19 cellular contexts compared by ENCODE assay signal in the genomic region with DNA sequence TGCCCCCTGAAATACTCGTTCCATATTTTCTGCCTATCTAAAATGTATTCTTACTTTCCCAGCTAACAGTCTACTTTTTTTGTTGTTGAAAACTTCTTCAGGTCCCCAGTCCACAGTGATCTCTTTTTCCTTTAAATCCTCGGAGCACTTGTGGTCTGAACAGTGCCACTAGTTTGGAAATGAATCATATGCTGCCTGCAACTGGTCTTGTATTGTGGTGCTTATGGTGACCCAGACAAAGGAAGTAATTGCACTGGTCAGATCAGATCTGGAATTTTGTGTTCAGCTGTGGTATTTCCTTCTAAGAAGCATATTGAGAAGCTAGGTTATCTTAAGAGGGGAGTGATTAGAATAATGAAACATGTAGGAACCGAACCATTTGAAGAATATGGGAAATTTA. TPM values are rescaled to one million over a fixed set of nuclear protein-coding genes. Genes with fewer than 3 reads are reported as not detected.
DNase-seq lines count a peak whose midpoint lies in the region; ATAC-seq and TF ChIP-seq lines count a peak whose summit lies in the region.
"Had no signal": no experiment of that assay in that cellular context is flagged by ENCODE, and none has a peak within 500 bp of the region (broad histone marks: within the 10 kb centered on the region; RNA-seq: fewer than 3 reads in every experiment).

No MANE protein-coding gene starts in this region.

- H3K27me3 Mint-ChIP-seq in MCF 10A (ENCODE audit: insufficient read depth, unreplicated experiment) (no peaks in the 10 kb centered on the region), WTC11 (ENCODE audit: low read depth) (no peaks in the 10 kb centered on the region)
- peaks cover 3% of the 10 kb centered on the region for H3K27me3 Mint-ChIP-seq in activated naive CD4-positive, alpha-beta T cell treated with anti-CD3 and anti-CD28 coated beads for 36 hours (ENCODE audit: low read depth)

- CTCF ChIA-PET in MCF 10A (lab: Yijun Ruan, JAX) (interaction anchor here (0.6 to 1.1 kb wide), 2 partner anchors 17 to 28 kb away, joined by 4 to 6 read pairs; no protein-coding TSS in a partner anchor), WTC11 (lab: Charles Lee) (no interaction called here)
- CTCF ChIA-PET in activated naive CD4-positive, alpha-beta T cell treated with anti-CD3 and anti-CD28 coated beads for 36 hours (lab: Charles Lee), result interaction anchor here (0.7 kb wide), 1 partner anchor 714 kb away, joined by 5 read pairs; no protein-coding TSS in a partner anchor

- H3K4me1 Mint-ChIP-seq in MCF 10A (ENCODE audit: insufficient read depth, unreplicated experiment) (peaks cover 18% of the 10 kb centered on the region), WTC11 (peaks cover 32% of the 10 kb centered on the region)
- H3K4me1 Mint-ChIP-seq in activated naive CD4-positive, alpha-beta T cell treated with anti-CD3 and anti-CD28 coated beads for 36 hours (ENCODE audit: low read depth), result peaks cover 13% of the 10 kb centered on the region

- DNase-seq in MCF 10A (ENCODE audit: unreplicated experiment) (no peak), breast epithelium (ENCODE audit: low spot score in 2 of 2) (no peak), WTC11 (ENCODE audit: low spot score) (no peak), glomerular endothelial cell (ENCODE audit: extremely low read depth, low read depth, low spot score) (peak; percentile 68), stromal cell of bone marrow (ENCODE audit: low read depth) (peak; percentile 25)
- DNase-seq in activated naive CD4-positive, alpha-beta T cell treated with anti-CD3 and anti-CD28 coated beads for 36 hours, result no peak
- no peak for DNase-seq in activated T-cell treated with anti-CD3 and anti-CD28 coated beads, Interleukin-2, amount 50 U/mL, for 1 hour
- DNase-seq: activated CD8-positive, alpha-beta T cell treated with anti-CD3 and anti-CD28 coated beads for 36 hours; activated gamma-delta T cell treated with Interleukin-2 at 50 U/mL for 16 hours; DND-41; heart left ventricle; NCI-H2171; occipital lobe; PC-9; uterus had no signal

- H3K9me3 Mint-ChIP-seq in MCF 10A (ENCODE audit: unreplicated experiment) (no peaks in the 10 kb centered on the region), WTC11 (no peaks in the 10 kb centered on the region)
- no peaks in the 10 kb centered on the region for H3K9me3 Mint-ChIP-seq in activated naive CD4-positive, alpha-beta T cell treated with anti-CD3 and anti-CD28 coated beads for 36 hours
- H3K9me3 Mint-ChIP-seq: activated CD8-positive, alpha-beta T cell treated with anti-CD3 and anti-CD28 coated beads for 36 hours had no signal

- H3K9me3 ChIP-seq in breast epithelium, result no peaks in the 10 kb centered on the region
- H3K9me3 ChIP-seq: A549, HAP-1, heart left ventricle, uterus had no signal

- no TSS peak for BruUV-seq in MCF 10A (replicated peaks; lab: Mats Ljungman, UMichigan)

- H3K36me3 Mint-ChIP-seq in MCF 10A (ENCODE audit: insufficient read depth, unreplicated experiment) (no peaks in the 10 kb centered on the region), WTC11 (no peaks in the 10 kb centered on the region)
- H3K36me3 Mint-ChIP-seq in activated naive CD4-positive, alpha-beta T cell treated with anti-CD3 and anti-CD28 coated beads for 36 hours (ENCODE audit: low read depth), result no peaks in the 10 kb centered on the region

- peaks cover 0 to 3% of the 10 kb centered on the region in 2 donors for H3K4me1 ChIP-seq in breast epithelium
- H3K4me1 ChIP-seq: uterus had no signal

- H3K27me3 ChIP-seq in breast epithelium, result no peaks in the 10 kb centered on the region
- H3K27me3 ChIP-seq: heart left ventricle, uterus had no signal

- TF ChIP-seq CTCF in MCF 10A (IDR thresholded peaks at IDR 0.05; ENCODE audit: unreplicated experiment) (no peak), breast epithelium (IDR thresholded peaks at IDR 0.05) (no peak), WTC11 (IDR thresholded peaks at IDR 0.05) (no peak)

- ATAC-seq in WTC11, result no peak
- ATAC-seq in HG03354 (IDR thresholded peaks at IDR 0.05; ENCODE audit: poor library complexity, severe bottlenecking, unreplicated experiment), result no peak
- ATAC-seq: A549; activated CD8-positive, alpha-beta T cell treated with anti-CD3 and anti-CD28 coated beads for 36 hours; heart left ventricle had no signal

- POLR2A ChIA-PET in MCF 10A (lab: Yijun Ruan, JAX) (interaction anchor here (0.6 to 5.2 kb wide), 4 partner anchors 9 to 307 kb away, joined by 3 to 54 read pairs (median 12); partner anchors contain the start of gene ATOSB), WTC11 (lab: Charles Lee) (no interaction called here)

- H3K27ac Mint-ChIP-seq in MCF 10A (ENCODE audit: low read depth, unreplicated experiment), result peak overlapping the region; percentile 61
- H3K27ac Mint-ChIP-seq in WTC11, result peak overlapping the region; percentile 0; the same call in 1 of the 2 replicates
- H3K27ac Mint-ChIP-seq in activated naive CD4-positive, alpha-beta T cell treated with anti-CD3 and anti-CD28 coated beads for 36 hours, result no peak overlapping the region
- H3K27ac Mint-ChIP-seq: activated CD8-positive, alpha-beta T cell treated with anti-CD3 and anti-CD28 coated beads for 36 hours had no signal

- H3K4me3 Mint-ChIP-seq in MCF 10A (ENCODE audit: unreplicated experiment), result no peak overlapping the region
- no peak overlapping the region for H3K4me3 Mint-ChIP-seq in WTC11
- H3K4me3 Mint-ChIP-seq in activated naive CD4-positive, alpha-beta T cell treated with anti-CD3 and anti-CD28 coated beads for 36 hours, result no peak overlapping the region
- H3K4me3 Mint-ChIP-seq: activated CD8-positive, alpha-beta T cell treated with anti-CD3 and anti-CD28 coated beads for 36 hours had no signal

- H3K27ac ChIP-seq in breast epithelium, result no peak overlapping the region
- H3K27ac ChIP-seq: A549, coronary artery, PC-9, uterus had no signal

- intact Hi-C loops in MCF 10A (cut with micrococcal nuclease) (loop anchor here (5.0 kb wide), 1 partner anchor 313 kb away; no protein-coding TSS in a partner anchor), breast epithelium (cut with DNase I; ENCODE audit: low total_unique reads) (no loop called here)
- intact Hi-C loops in activated naive CD4-positive, alpha-beta T cell treated with anti-CD3 and anti-CD28 coated beads for 36 hours (cut with micrococcal nuclease), result loop anchor here (5.0 kb wide), 1 partner anchor 177 kb away; the partner anchor contains the start of gene DNAJB5

- no peak overlapping the region for H3K4me3 ChIP-seq in breast epithelium
- H3K4me3 ChIP-seq: A549, coronary artery, HAP-1, heart left ventricle, PC-9, uterus had no signal

- TF ChIP-seq POLR2A in breast epithelium (IDR thresholded peaks at IDR 0.05), result no peak

- H3K36me3 ChIP-seq in breast epithelium, result no peaks in the 10 kb centered on the region
- H3K36me3 ChIP-seq: HAP-1, heart left ventricle, uterus had no signal

TF ChIP-seq in WTC11, 78 proteins besides CTCF, POLR2A, EP300 and RAD21 (continues in another document):
- TF ChIP-seq, protein P1, sequence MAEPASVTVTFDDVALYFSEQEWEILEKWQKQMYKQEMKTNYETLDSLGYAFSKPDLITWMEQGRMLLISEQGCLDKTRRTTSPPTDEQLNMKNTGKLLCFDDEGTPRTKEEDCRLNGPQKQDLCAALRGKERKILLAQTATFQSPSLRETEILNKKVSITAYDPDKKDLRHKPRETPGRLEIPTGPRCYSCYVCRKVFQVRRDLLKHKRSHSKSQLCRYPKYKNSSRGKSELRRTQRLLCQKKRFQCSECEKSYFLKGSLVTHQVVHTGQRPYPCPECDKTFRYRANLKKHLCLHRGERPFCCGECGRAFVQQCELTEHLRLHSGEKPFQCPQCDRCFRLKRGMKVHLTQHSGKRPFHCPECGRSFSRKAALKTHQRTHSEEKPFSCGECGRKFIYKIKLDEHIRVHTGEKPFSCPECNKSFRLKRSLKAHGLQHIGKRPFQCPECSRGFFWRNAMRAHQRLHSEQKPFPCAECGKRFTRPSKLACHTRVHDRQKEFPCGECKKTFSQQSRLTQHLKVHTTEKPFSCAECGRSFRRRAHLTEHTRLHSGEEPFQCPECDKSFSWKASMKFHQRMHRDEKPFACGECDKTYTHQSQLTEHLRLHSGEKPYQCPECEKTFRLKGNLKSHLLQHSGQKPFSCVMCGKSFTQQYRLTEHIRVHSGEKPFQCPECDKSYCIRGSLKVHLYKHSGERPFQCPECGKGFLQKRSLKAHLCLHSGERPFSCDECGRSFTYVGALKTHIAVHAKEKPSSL (CRISPR knock-in tag; conservative IDR thresholded peaks at IDR 0.05), result no peak
- TF ChIP-seq MYBL2 (CRISPR knock-in tag; IDR thresholded peaks at IDR 0.05) (no peak), TEAD1 (CRISPR knock-in tag; IDR thresholded peaks at IDR 0.05) (no peak), NR2C2 (CRISPR knock-in tag; IDR thresholded peaks at IDR 0.05) (no peak)
- TF ChIP-seq, protein P2, sequence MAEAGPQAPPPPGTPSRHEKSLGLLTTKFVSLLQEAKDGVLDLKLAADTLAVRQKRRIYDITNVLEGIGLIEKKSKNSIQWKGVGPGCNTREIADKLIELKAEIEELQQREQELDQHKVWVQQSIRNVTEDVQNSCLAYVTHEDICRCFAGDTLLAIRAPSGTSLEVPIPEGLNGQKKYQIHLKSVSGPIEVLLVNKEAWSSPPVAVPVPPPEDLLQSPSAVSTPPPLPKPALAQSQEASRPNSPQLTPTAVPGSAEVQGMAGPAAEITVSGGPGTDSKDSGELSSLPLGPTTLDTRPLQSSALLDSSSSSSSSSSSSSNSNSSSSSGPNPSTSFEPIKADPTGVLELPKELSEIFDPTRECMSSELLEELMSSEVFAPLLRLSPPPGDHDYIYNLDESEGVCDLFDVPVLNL (CRISPR knock-in tag; IDR thresholded peaks at IDR 0.05; ENCODE audit: borderline replicate concordance, low read depth), result no peak

RNA-seq across cellular contexts. Expression of gene UNC13B, which starts 2.9 kb away (rescaled TPM):
- total RNA-seq in MCF 10A (2022) (20.6 and 22.9 TPM in 2 replicates), breast epithelium (10 to 100 TPM; 19.3 to 36.6 (median 27.2) TPM), WTC11 (2021) (46.1 to 51.8 TPM (median 49.3 TPM) in 3 replicates), glomerular endothelial cell (32.3 and 38.9 TPM in 2 replicates)
- total RNA-seq in activated naive CD4-positive, alpha-beta T cell treated with anti-CD3 and anti-CD28 coated beads for 36 hours, result 1 to 10 TPM; 5.4 to 6.4 TPM
- total RNA-seq: PC-9 had no signal

RNA-seq across cellular contexts. Expression of gene ATOSB, which starts 49.0 kb away (rescaled TPM):
- 26.0 and 36.2 TPM in 2 replicates for total RNA-seq in MCF 10A (2022)
- 10 to 100 TPM in 1 of 3 donors, 1 to 10 TPM in 2; 7.8 to 21.1 (median 8.8) TPM for total RNA-seq in breast epithelium
- total RNA-seq in WTC11 (2021), result 4.7 to 8.7 TPM (median 5.4 TPM) in 3 replicates
- total RNA-seq in glomerular endothelial cell, result 54.5 and 89.8 TPM in 2 replicates
- total RNA-seq in activated naive CD4-positive, alpha-beta T cell treated with anti-CD3 and anti-CD28 coated beads for 36 hours, result 1 to 10 TPM; 3.4 to 3.7 TPM

Comparison
In these comparisons a context has a peak if more than half of its experiments do, and no peak if none do; other contexts are left out.
1. DNase-seq: peak in glomerular endothelial cell (single experiment) and stromal cell of bone marrow (single experiment); none in MCF 10A (single experiment), breast epithelium (0 of 2), WTC11 (single experiment), activated naive CD4-positive, alpha-beta T cell treated with anti-CD3 and anti-CD28 coated beads for 36 hours (single experiment) and activated T-cell treated with anti-CD3 and anti-CD28 coated beads, Interleukin-2, amount 50 U/mL, for 1 hour (single experiment).